29 cellular contexts compared by ENCODE assay signal in genomic region chrX:18455384-18455783, GRCh38.
"Had no signal": no experiment of that assay in that cellular context is flagged by ENCODE, and none has a peak within 500 bp of the region (broad histone marks: within the 10 kb centered on the region; RNA-seq: fewer than 3 reads in every experiment).

No MANE protein-coding gene starts in this region.

- H3K4me1 ChIP-seq: colonic mucosa, esophagus muscularis mucosa, foreskin keratinocyte, gastroesophageal sphincter, right lobe of liver, tibial nerve, upper lobe of left lung, uterus had no signal

- H3K27ac ChIP-seq: colonic mucosa, esophagus muscularis mucosa, foreskin keratinocyte, gastroesophageal sphincter, heart right ventricle, neutrophil, pancreas, right lobe of liver, thoracic aorta, tibial nerve, upper lobe of left lung, uterus had no signal

- H3K27me3 ChIP-seq: colonic mucosa, esophagus muscularis mucosa, foreskin keratinocyte, gastroesophageal sphincter, heart right ventricle, neutrophil, pancreas, right lobe of liver, tibial nerve, upper lobe of left lung, uterus had no signal

- H3K9me3 Mint-ChIP-seq: natural killer cell treated with Interleukin-12 subunit alpha and Interleukin-12 subunit beta and Interleukin-15 and Interleukin-18, amount 100 ng/mL, for 72 hours; neural crest cell; stimulated activated naive B cell treated with anti-CD40 and anti-IgM and Interleukin-4, amounts not matched to agents 10 μg/mL and 1 μg/mL and 100 μg/mL, for 72 hours; stimulated activated naive CD8-positive, alpha-beta T cell treated with anti-CD3 and anti-CD28 coated beads, Interleukin-15, Interleukin-2, amounts not matched to agents 100 ng/mL and 50 ng/mL, for 24 hours had no signal

- H3K36me3 Mint-ChIP-seq: mesothelial cell of epicardium; naive B cell; natural killer cell treated with Interleukin-12 subunit alpha and Interleukin-12 subunit beta and Interleukin-15 and Interleukin-18, amount 100 ng/mL, for 72 hours; stimulated activated naive B cell treated with anti-CD40 and anti-IgM and Interleukin-4, amounts not matched to agents 10 μg/mL and 1 μg/mL and 100 μg/mL, for 72 hours had no signal

- H3K27ac Mint-ChIP-seq: mesothelial cell of epicardium; naive B cell; natural killer cell treated with Interleukin-12 subunit alpha and Interleukin-12 subunit beta and Interleukin-15 and Interleukin-18, amount 100 ng/mL, for 72 hours; stimulated activated naive B cell treated with anti-CD40 and anti-IgM and Interleukin-4, amounts not matched to agents 10 μg/mL and 1 μg/mL and 100 μg/mL, for 72 hours; stimulated activated naive CD8-positive, alpha-beta T cell treated with anti-CD3 and anti-CD28 coated beads, Interleukin-15, Interleukin-2, amounts not matched to agents 100 ng/mL and 50 ng/mL, for 24 hours had no signal

- H3K36me3 ChIP-seq: colonic mucosa, esophagus muscularis mucosa, gastroesophageal sphincter, heart right ventricle, neutrophil, pancreas, right lobe of liver, thoracic aorta, tibial nerve, upper lobe of left lung, uterus had no signal

- H3K27me3 Mint-ChIP-seq: naive B cell; natural killer cell treated with Interleukin-12 subunit alpha and Interleukin-12 subunit beta and Interleukin-15 and Interleukin-18, amount 100 ng/mL, for 72 hours; stimulated activated naive B cell treated with anti-CD40 and anti-IgM and Interleukin-4, amounts not matched to agents 10 μg/mL and 1 μg/mL and 100 μg/mL, for 72 hours; stimulated activated naive CD8-positive, alpha-beta T cell treated with anti-CD3 and anti-CD28 coated beads, Interleukin-15, Interleukin-2, amounts not matched to agents 100 ng/mL and 50 ng/mL, for 24 hours had no signal

- DNase-seq: colonic mucosa; dermis blood vessel endothelial cell; effector memory CD4-positive, alpha-beta T cell; glutamatergic neuron; heart right ventricle; hippocampal formation; islet precursor cell; kidney glomerular epithelial cell; mesenchymal stem cell; mucosa of descending colon; naive B cell; pancreas; right lobe of liver; small intestine; stimulated activated CD4-positive, alpha-beta T cell treated with anti-CD3 and anti-CD28 coated beads, Interleukin-15, amount 100 ng/mL, for 24 hours; stimulated activated CD4-positive, alpha-beta T cell treated with anti-CD3 and anti-CD28 coated beads, Interleukin-2, amount 100 ng/mL, for 48 hours; stimulated activated naive B cell treated with anti-CD40 and anti-IgM and Interleukin-4, amounts not matched to agents 10 μg/mL and 1 μg/mL and 100 μg/mL, for 72 hours; upper lobe of left lung; uterus had no signal

- H3K4me3 ChIP-seq: colonic mucosa, esophagus muscularis mucosa, gastroesophageal sphincter, heart right ventricle, mucosa of descending colon, pancreas, right lobe of liver, thoracic aorta, tibial nerve, upper lobe of left lung, uterus had no signal

- ATAC-seq: foreskin keratinocyte; gastroesophageal sphincter; heart right ventricle; mucosa of descending colon; natural killer cell treated with Interleukin-12 subunit alpha and Interleukin-12 subunit beta and Interleukin-15 and Interleukin-18, amount 100 ng/mL, for 72 hours; pancreas; stimulated activated naive B cell treated with anti-CD40 and anti-IgM and Interleukin-4, amounts not matched to agents 10 μg/mL and 1 μg/mL and 100 μg/mL, for 72 hours had no signal

- H3K4me1 Mint-ChIP-seq: mesothelial cell of epicardium, neural crest cell had no signal

- FAIRE-seq: pancreas, small intestine had no signal

- H3K9me3 ChIP-seq: colonic mucosa, esophagus muscularis mucosa, gastroesophageal sphincter, heart right ventricle, mucosa of descending colon, neutrophil, pancreas, right lobe of liver, thoracic aorta, tibial nerve, upper lobe of left lung, uterus had no signal

- H3K4me3 Mint-ChIP-seq: mesothelial cell of epicardium; naive B cell; natural killer cell treated with Interleukin-12 subunit alpha and Interleukin-12 subunit beta and Interleukin-15 and Interleukin-18, amount 100 ng/mL, for 72 hours; neural crest cell; stimulated activated naive B cell treated with anti-CD40 and anti-IgM and Interleukin-4, amounts not matched to agents 10 μg/mL and 1 μg/mL and 100 μg/mL, for 72 hours; stimulated activated naive CD8-positive, alpha-beta T cell treated with anti-CD3 and anti-CD28 coated beads, Interleukin-15, Interleukin-2, amounts not matched to agents 100 ng/mL and 50 ng/mL, for 24 hours had no signal
